1 cellular context compared by ENCODE assay signal in the genomic region with DNA sequence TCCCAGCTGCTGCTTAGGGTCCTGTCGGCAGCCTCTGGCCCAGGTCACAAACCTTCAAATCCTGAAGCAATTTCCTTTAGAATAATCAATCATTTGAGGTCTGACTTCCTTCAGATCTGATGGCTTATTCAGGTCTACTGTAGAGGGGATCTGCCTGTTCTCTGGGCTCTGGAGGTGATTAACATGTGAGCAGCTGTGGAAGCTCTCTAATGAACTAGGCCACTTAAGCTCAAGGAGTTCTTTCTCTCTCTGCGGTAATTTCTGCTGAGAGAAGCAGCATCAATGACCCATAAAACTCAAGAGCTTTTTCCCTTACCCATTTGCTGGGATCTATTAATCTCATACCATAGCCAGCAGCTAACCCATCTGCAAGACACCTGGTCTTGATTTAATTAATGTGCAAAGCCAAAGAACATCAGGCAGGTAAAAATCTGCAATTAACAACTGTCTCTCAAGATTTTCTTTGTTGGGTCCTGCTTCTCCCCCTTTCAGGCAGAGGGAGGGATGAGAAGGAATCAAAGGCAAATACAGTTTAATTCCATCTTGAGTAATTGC.
TF ChIP-seq lines count a peak whose summit lies in the region.

No MANE protein-coding gene starts in this region.

TF ChIP-seq in IMR-90, 13 proteins besides CTCF, POLR2A, EP300 and RAD21 (continued from another document):
- TF ChIP-seq CEBPB (IDR thresholded peaks at IDR 0.05; ENCODE audit: low read depth, low read length) (no peak), BHLHE40 (IDR thresholded peaks at IDR 0.05; ENCODE audit: low read depth, low read length) (no peak), MAFK (IDR thresholded peaks at IDR 0.05; ENCODE audit: low read depth, low read length) (no peak), SMC3 (IDR thresholded peaks at IDR 0.05; ENCODE audit: low read depth, low read length) (no peak)
- TF ChIP-seq, protein P1, sequence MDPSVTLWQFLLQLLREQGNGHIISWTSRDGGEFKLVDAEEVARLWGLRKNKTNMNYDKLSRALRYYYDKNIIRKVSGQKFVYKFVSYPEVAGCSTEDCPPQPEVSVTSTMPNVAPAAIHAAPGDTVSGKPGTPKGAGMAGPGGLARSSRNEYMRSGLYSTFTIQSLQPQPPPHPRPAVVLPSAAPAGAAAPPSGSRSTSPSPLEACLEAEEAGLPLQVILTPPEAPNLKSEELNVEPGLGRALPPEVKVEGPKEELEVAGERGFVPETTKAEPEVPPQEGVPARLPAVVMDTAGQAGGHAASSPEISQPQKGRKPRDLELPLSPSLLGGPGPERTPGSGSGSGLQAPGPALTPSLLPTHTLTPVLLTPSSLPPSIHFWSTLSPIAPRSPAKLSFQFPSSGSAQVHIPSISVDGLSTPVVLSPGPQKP (IDR thresholded peaks at IDR 0.05; ENCODE audit: borderline replicate concordance, low read depth, low read length) = no peak
- TF ChIP-seq, protein P2, sequence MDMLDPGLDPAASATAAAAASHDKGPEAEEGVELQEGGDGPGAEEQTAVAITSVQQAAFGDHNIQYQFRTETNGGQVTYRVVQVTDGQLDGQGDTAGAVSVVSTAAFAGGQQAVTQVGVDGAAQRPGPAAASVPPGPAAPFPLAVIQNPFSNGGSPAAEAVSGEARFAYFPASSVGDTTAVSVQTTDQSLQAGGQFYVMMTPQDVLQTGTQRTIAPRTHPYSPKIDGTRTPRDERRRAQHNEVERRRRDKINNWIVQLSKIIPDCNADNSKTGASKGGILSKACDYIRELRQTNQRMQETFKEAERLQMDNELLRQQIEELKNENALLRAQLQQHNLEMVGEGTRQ (IDR thresholded peaks at IDR 0.05; ENCODE audit: low read depth, low read length) = no peak
